8 cellular contexts compared by ENCODE assay signal in the genomic region with DNA sequence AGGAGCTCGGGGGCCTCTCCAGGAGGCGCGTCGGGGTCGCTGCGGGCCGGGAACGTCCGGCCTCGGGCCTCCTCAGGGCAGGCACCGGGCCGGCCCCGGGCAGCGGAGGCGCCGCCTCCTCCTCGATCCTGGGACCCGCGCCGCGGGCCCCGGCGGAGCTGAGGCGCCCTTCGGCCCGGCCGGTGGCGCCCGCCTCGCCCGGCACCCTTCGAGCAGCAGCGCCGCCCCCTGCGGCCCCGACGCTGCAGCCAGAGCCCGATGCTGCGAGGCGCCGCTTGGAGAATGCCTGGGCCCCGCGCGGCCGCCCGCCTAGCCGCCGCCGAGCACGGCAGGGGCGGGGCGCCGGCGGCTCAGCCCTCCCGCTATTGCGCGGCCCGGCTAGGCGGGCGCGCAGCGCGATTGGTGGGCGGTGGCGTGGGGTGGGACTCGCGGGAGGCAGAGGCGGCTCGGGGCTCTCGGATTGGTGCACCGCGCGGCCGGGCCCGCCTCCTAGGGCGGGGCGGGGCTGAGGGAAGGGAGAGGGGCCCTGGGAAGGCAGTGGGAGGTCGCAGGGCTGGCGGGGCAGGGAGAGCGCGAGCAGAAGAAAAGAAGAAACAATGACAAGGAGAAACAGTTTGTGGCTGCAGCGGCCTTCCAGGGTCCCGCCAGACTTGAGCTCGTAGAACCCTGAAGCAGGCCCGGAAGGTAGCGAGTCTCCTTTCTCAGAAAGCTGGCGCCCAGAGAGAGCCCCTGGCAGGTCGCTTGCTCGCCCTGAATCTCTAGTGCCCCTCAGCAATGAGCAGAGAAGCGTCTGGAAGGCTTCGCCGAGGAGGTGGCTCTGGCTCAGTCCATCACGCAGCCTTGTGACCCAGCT. TPM values are rescaled to one million over a fixed set of nuclear protein-coding genes. Genes with fewer than 3 reads are reported as not detected.
DNase-seq lines count a peak whose midpoint lies in the region; TF ChIP-seq lines count a peak whose summit lies in the region.

A gene (minus strand): TSS at position 284 of the 853 bp plus-strand sequence. CDS start 852 bp downstream, outside the sequence.

- POLR2A ChIA-PET in HEK293 (lab: Yijun Ruan, JAX), result interaction anchor here (0.5 to 2.8 kb wide), 14 partner anchors 10 to 366 kb away, joined by 3 to 19 read pairs (median 5); a partner anchor contains a TSS

- no peaks in the 10 kb centered on the region for H3K9me3 ChIP-seq in HEK293 (ENCODE audit: control insufficient read depth, insufficient read depth, low read depth, low read length)
- H3K9me3 ChIP-seq in neuronal stem cell (replicated peaks in 1 of 2; ENCODE audit: control insufficient read depth in 2 of 2, insufficient read depth in 1 of 2, low read depth in 1 of 2, low read length in 2 of 2), result no peaks in the 10 kb centered on the region

- H2AFZ ChIP-seq in neuronal stem cell (ENCODE audit: low read length), result peak within 1 kb of the TSS; percentile 98

- in situ Hi-C loops in SK-MEL-5 (cut with HindIII; ENCODE audit: low pct_unique_long_range_greater_than_20kb, low sequenced_read_pairs), result no loop called here

- DNase-seq in GM03348 (ENCODE audit: low spot score), result peak; percentile 99
- DNase-seq in MV-4-11 (lab: John Stamatoyannopoulos, UW), result peak; percentile 84
- DNase-seq in SK-MEL-5 (ENCODE audit: low read depth, low spot score), result peak; percentile 90
- peak; percentile 80 to 98 (median 93) for DNase-seq in activated naive CD4-positive, alpha-beta T cell (lab: John Stamatoyannopoulos, UW)
- DNase-seq in foreskin melanocyte, result peak; percentile 83
- DNase-seq in neuronal stem cell (ENCODE audit: low spot score), result peak; percentile 96
- peak; percentile 85 for DNase-seq in stromal cell of bone marrow (ENCODE audit: low read depth)

- CTCF ChIA-PET in HEK293 (lab: Yijun Ruan, JAX), result interaction anchor here (0.6 to 10.0 kb wide), 7 partner anchors 18 to 144 kb away, joined by 3 to 94 read pairs (median 4); no protein-coding TSS in a partner anchor

- no CpG with 5 or more reads among the region's 93 CpGs for WGBS in neuronal stem cell (ENCODE audit: extremely low coverage in 2 of 2, insufficient read length in 2 of 2, insufficient replicate concordance in 1 of 2), 2 donors

- peak within 1 kb of the TSS; percentile 95 for H4K91ac ChIP-seq in neuronal stem cell (ENCODE audit: low read depth, low read length, poor library complexity)

- H2BK15ac ChIP-seq in neuronal stem cell (ENCODE audit: low read length), result peak within 1 kb of the TSS; percentile 65

- peak within 1 kb of the TSS; percentile 61 for H2BK5ac ChIP-seq in neuronal stem cell (ENCODE audit: low read length)

- peak within 1 kb of the TSS; percentile 93 for H3K4me2 ChIP-seq in neuronal stem cell (ENCODE audit: insufficient read depth, low read length, poor library complexity, severe bottlenecking)

- H3K4me3 ChIP-seq in HEK293 (ENCODE audit: low read depth, low read length) (peak within 1 kb of the TSS; percentile 66), neuronal stem cell (ENCODE audit: low read length in 2 of 2) (peak within 1 kb of the TSS; percentile 76 to 93)

- peaks cover 0 to 3% of the 10 kb centered on the region in 2 experiments; a peak in 1 of 3 replicates for H3K36me3 ChIP-seq in HEK293 (ENCODE audit: control insufficient read depth in 2 of 2, insufficient read depth in 1 of 2, low read length in 2 of 2)
- peaks cover 0 to 9% of the 10 kb centered on the region in 2 donors for H3K36me3 ChIP-seq in neuronal stem cell (replicated peaks in 1 of 2; ENCODE audit: control insufficient read depth in 2 of 2, insufficient read depth in 2 of 2, low read length in 2 of 2)

- H3K4me1 ChIP-seq in HEK293 (ENCODE audit: control insufficient read depth, insufficient read depth, low read length) (peaks cover 6% of the 10 kb centered on the region; the same call in 1 of the 2 replicates), neuronal stem cell (ENCODE audit: control insufficient read depth in 2 of 2, insufficient read depth in 1 of 2, low read depth in 1 of 2, low read length in 2 of 2) (peaks cover 25 to 30% of the 10 kb centered on the region in 2 donors)

- H3K18ac ChIP-seq in neuronal stem cell (ENCODE audit: low read length), result peak within 1 kb of the TSS; percentile 94

- peak within 1 kb of the TSS; percentile 0 for H4K8ac ChIP-seq in neuronal stem cell (ENCODE audit: low read depth, low read length)

- H2BK120ac ChIP-seq in neuronal stem cell (ENCODE audit: low read depth, low read length), result peak within 1 kb of the TSS; percentile 25

- no peak for TF ChIP-seq CTCF in HEK293 (tag by site-specific recombination; IDR thresholded peaks at IDR 0.05)

- no peaks in the 10 kb centered on the region for H3K79me1 ChIP-seq in neuronal stem cell (ENCODE audit: low read depth, low read length)

- H2AK5ac ChIP-seq in neuronal stem cell (ENCODE audit: low read depth, low read length), result peak within 1 kb of the TSS; percentile 44

- H3K9ac ChIP-seq in neuronal stem cell (ENCODE audit: low read depth, low read length, poor library complexity), result peak within 1 kb of the TSS; percentile 96

- H3K27me3 ChIP-seq in neuronal stem cell (ENCODE audit: control insufficient read depth in 3 of 3, insufficient read depth in 3 of 3, low read depth in 1 of 3, low read length in 3 of 3), result no peaks in the 10 kb centered on the region

- H3K4ac ChIP-seq in neuronal stem cell (ENCODE audit: low read length), result peak within 1 kb of the TSS; percentile 57

- peak within 1 kb of the TSS; percentile 89 for H3K14ac ChIP-seq in neuronal stem cell (ENCODE audit: low read length)

- H2BK12ac ChIP-seq in neuronal stem cell (ENCODE audit: low read length), result peak within 1 kb of the TSS; percentile 76

- H3K27ac ChIP-seq in HEK293 (ENCODE audit: extremely low read depth, low read depth, low read length) (peak within 1 kb of the TSS; percentile 81), neuronal stem cell (replicated peaks; ENCODE audit: low read length) (peak within 1 kb of the TSS; percentile 90)

- H3K23ac ChIP-seq in neuronal stem cell (ENCODE audit: low read depth, low read length, poor library complexity), result peak within 1 kb of the TSS; percentile 77

TF ChIP-seq in HEK293, 187 proteins besides CTCF, POLR2A, EP300 and RAD21 (continues in another document):
- TF ChIP-seq, protein P1, sequence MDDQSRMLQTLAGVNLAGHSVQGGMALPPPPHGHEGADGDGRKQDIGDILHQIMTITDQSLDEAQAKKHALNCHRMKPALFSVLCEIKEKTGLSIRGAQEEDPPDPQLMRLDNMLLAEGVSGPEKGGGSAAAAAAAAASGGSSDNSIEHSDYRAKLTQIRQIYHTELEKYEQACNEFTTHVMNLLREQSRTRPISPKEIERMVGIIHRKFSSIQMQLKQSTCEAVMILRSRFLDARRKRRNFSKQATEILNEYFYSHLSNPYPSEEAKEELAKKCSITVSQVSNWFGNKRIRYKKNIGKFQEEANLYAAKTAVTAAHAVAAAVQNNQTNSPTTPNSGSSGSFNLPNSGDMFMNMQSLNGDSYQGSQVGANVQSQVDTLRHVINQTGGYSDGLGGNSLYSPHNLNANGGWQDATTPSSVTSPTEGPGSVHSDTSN (CRISPR knock-in tag; IDR thresholded peaks at IDR 0.05), result no peak
- TF ChIP-seq ZNF610 (tag by site-specific recombination; IDR thresholded peaks at IDR 0.05; ENCODE audit: borderline replicate concordance) (no peak), ZXDB (tag by site-specific recombination; IDR thresholded peaks at IDR 0.05) (no peak), KLF7 (tag by site-specific recombination; IDR thresholded peaks at IDR 0.05; ENCODE audit: borderline replicate concordance) (no peak), ZNF658 (tag by site-specific recombination; IDR thresholded peaks at IDR 0.05) (no peak), GLIS2 (tag by site-specific recombination; IDR thresholded peaks at IDR 0.05) (peak; percentile 81), ZNF768 (tag by site-specific recombination; IDR thresholded peaks at IDR 0.05) (no peak), SCRT1 (tag by site-specific recombination; IDR thresholded peaks at IDR 0.05; ENCODE audit: borderline replicate concordance) (no peak), ZNF366 (tag by site-specific recombination; conservative IDR thresholded peaks at IDR 0.05) (peak; percentile 49)
- TF ChIP-seq, protein P2, sequence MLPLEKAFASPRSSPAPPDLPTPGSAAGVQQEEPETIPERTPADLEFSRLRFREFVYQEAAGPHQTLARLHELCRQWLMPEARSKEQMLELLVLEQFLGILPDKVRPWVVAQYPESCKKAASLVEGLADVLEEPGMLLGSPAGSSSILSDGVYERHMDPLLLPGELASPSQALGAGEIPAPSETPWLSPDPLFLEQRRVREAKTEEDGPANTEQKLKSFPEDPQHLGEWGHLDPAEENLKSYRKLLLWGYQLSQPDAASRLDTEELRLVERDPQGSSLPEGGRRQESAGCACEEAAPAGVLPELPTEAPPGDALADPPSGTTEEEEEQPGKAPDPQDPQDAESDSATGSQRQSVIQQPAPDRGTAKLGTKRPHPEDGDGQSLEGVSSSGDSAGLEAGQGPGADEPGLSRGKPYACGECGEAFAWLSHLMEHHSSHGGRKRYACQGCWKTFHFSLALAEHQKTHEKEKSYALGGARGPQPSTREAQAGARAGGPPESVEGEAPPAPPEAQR (tag by site-specific recombination; IDR thresholded peaks at IDR 0.05), result no peak
- TF ChIP-seq, protein P3, sequence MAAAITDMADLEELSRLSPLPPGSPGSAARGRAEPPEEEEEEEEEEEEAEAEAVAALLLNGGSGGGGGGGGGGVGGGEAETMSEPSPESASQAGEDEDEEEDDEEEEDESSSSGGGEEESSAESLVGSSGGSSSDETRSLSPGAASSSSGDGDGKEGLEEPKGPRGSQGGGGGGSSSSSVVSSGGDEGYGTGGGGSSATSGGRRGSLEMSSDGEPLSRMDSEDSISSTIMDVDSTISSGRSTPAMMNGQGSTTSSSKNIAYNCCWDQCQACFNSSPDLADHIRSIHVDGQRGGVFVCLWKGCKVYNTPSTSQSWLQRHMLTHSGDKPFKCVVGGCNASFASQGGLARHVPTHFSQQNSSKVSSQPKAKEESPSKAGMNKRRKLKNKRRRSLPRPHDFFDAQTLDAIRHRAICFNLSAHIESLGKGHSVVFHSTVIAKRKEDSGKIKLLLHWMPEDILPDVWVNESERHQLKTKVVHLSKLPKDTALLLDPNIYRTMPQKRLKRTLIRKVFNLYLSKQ (tag by site-specific recombination; IDR thresholded peaks at IDR 0.05; ENCODE audit: borderline replicate concordance), result no peak

RNA-seq across cellular contexts. Expression of the gene that starts here (rescaled TPM):
- 28.5 and 31.1 TPM in 2 replicates for total RNA-seq in SK-MEL-5 (2014; rRNA removed; shearing (Covaris generic))
- 157 and 182 TPM in 2 replicates for polyA plus RNA-seq in SK-MEL-5 (2015; cell fraction: cytosol; rRNA removed)
- polyA plus RNA-seq in SK-MEL-5 (2015; cell fraction: nucleus; rRNA removed), result 92.1 and 104 TPM in 2 replicates
- polyA plus RNA-seq in neuronal stem cell (2013, experiment 1 of 2), result 22.0 TPM
- 22.8 TPM for polyA plus RNA-seq in neuronal stem cell (2013, experiment 2 of 2)

Comparison
In these comparisons a context has a peak if more than half of its experiments do, and no peak if none do; other contexts are left out.
1. Peak in every context shown above with its lines: DNase-seq, H3K4me3 ChIP-seq and H3K27ac ChIP-seq.